23 cellular contexts compared by ENCODE assay signal in genomic region chr22:17791196-17791595, GRCh38. TPM values are rescaled to one million over a fixed set of nuclear protein-coding genes. Genes with fewer than 3 reads are reported as not detected.
DNase-seq lines count a peak whose midpoint lies in the region; ATAC-seq, FAIRE-seq and TF ChIP-seq lines count a peak whose summit lies in the region.
"Had no signal": no experiment of that assay in that cellular context is flagged by ENCODE, and none has a peak within 500 bp of the region (broad histone marks: within the 10 kb centered on the region; RNA-seq: fewer than 3 reads in every experiment).

No MANE protein-coding gene starts in this region.

- DNase-seq in Right ventricle myocardium inferior (ENCODE audit: missing footprints) = peak; percentile 60
- DNase-seq in Right ventricle myocardium superior = no peak
- no peak for DNase-seq in astrocyte (ENCODE audit: low read depth)
- DNase-seq in glutamatergic neuron = no peak
- no peak for DNase-seq in effector CD8-positive, alpha-beta T cell (lab: John Stamatoyannopoulos, UW)
- DNase-seq in activated CD4-positive, alpha-beta T cell treated with anti-CD3 and anti-CD28 coated beads, Interleukin-2, amount 50 U/mL, for 1 hour = no peak
- DNase-seq in aorta = no peak
- DNase-seq: ACHN; BE2C; C1 segment of cervical spinal cord; CD4-positive, CD25-positive, alpha-beta regulatory T cell; CD8-positive, alpha-beta memory T cell; COR-L47; DMS 273 treated with DMSO at 0.1 percent for 48 hours; DMS53; DND-41; EL; GM23248 had no signal

- no peak overlapping the region for H3K4me3 Mint-ChIP-seq in astrocyte (ENCODE audit: unreplicated experiment)
- no peak overlapping the region for H3K4me3 Mint-ChIP-seq in glutamatergic neuron (ENCODE audit: unreplicated experiment)
- H3K4me3 Mint-ChIP-seq in stimulated activated memory B cell treated with anti-CD40 and anti-IgM and Interleukin-4, amounts not matched to agents 10 μg/mL and 1 μg/mL and 100 μg/mL, for 72 hours = no peak overlapping the region
- H3K4me3 Mint-ChIP-seq: CD4-positive, CD25-positive, alpha-beta regulatory T cell; CD8-positive, alpha-beta memory T cell had no signal

- no peaks in the 10 kb centered on the region for H3K79me2 ChIP-seq in astrocyte (ENCODE audit: insufficient read depth, low read length)

- peak overlapping the region; percentile 53 for H3K27ac Mint-ChIP-seq in astrocyte (ENCODE audit: unreplicated experiment)
- peak overlapping the region; percentile 38 for H3K27ac Mint-ChIP-seq in glutamatergic neuron (ENCODE audit: unreplicated experiment)
- peak overlapping the region; percentile 59 for H3K27ac Mint-ChIP-seq in stimulated activated memory B cell treated with anti-CD40 and anti-IgM and Interleukin-4, amounts not matched to agents 10 μg/mL and 1 μg/mL and 100 μg/mL, for 72 hours
- H3K27ac Mint-ChIP-seq: CD8-positive, alpha-beta memory T cell had no signal

- H3K36me3 Mint-ChIP-seq in astrocyte (ENCODE audit: low read depth, unreplicated experiment) (peaks cover 16% of the 10 kb centered on the region), glutamatergic neuron (ENCODE audit: unreplicated experiment) (no peaks in the 10 kb centered on the region)
- H3K36me3 Mint-ChIP-seq in stimulated activated memory B cell treated with anti-CD40 and anti-IgM and Interleukin-4, amounts not matched to agents 10 μg/mL and 1 μg/mL and 100 μg/mL, for 72 hours = peaks cover 29% of the 10 kb centered on the region

- intact Hi-C loops in Right ventricle myocardium inferior (cut with DNase I) (no loop called here), Right ventricle myocardium superior (cut with DNase I) (no loop called here), aorta (cut with DNase I) (no loop called here)

- no peak for ATAC-seq in Right ventricle myocardium inferior
- no peak for ATAC-seq in Right ventricle myocardium superior (ENCODE audit: poor library complexity)
- no peak for ATAC-seq in stimulated activated memory B cell treated with anti-CD40 and anti-IgM and Interleukin-4, amounts not matched to agents 10 μg/mL and 1 μg/mL and 100 μg/mL, for 72 hours
- ATAC-seq in aorta (ENCODE audit: low FRiP score) = no peak
- ATAC-seq: HepG2 had no signal

- TF ChIP-seq CTCF in astrocyte (IDR thresholded peaks at IDR 0.05; ENCODE audit: insufficient read depth, low read depth, low read length) (no peak), glutamatergic neuron (IDR thresholded peaks at IDR 0.05; ENCODE audit: partially characterized antibody, unreplicated experiment) (no peak)

- H3K4me3 ChIP-seq in astrocyte (ENCODE audit: insufficient read depth, low read depth, low read length) (no peak overlapping the region), aorta (ENCODE audit: low read length in 2 of 2) (no peak overlapping the region)
- H3K4me3 ChIP-seq: GM23248, HAP-1 had no signal

- FAIRE-seq in astrocyte (lab: Jason Lieb, UNC) = no peak
- FAIRE-seq: A204.1, GM12891, HepG2 had no signal

- H3K36me3 ChIP-seq in astrocyte (ENCODE audit: insufficient read depth, low read length) (no peaks in the 10 kb centered on the region), aorta (ENCODE audit: control insufficient read depth in 1 of 2, insufficient read depth in 2 of 2, low read length in 1 of 2) (peaks cover 0 to 10% of the 10 kb centered on the region in 2 donors)
- H3K36me3 ChIP-seq: HAP-1 had no signal

- no peak overlapping the region for H3K9ac ChIP-seq in astrocyte (ENCODE audit: low read length)
- H3K9ac ChIP-seq: GM23248 had no signal

- no peaks in the 10 kb centered on the region for H4K20me1 ChIP-seq in astrocyte (ENCODE audit: insufficient read depth, low read length)

- H3K9me3 ChIP-seq in astrocyte (ENCODE audit: insufficient read depth, low read depth, low read length) (no peaks in the 10 kb centered on the region), aorta (ENCODE audit: control insufficient read depth, low read length) (no peaks in the 10 kb centered on the region)
- H3K9me3 ChIP-seq: BE2C had no signal

- H3K4me1 Mint-ChIP-seq in astrocyte (ENCODE audit: low read depth, unreplicated experiment) = peaks cover 5% of the 10 kb centered on the region
- peaks cover 19% of the 10 kb centered on the region for H3K4me1 Mint-ChIP-seq in glutamatergic neuron (ENCODE audit: low read depth, unreplicated experiment)
- peaks cover 28% of the 10 kb centered on the region for H3K4me1 Mint-ChIP-seq in stimulated activated memory B cell treated with anti-CD40 and anti-IgM and Interleukin-4, amounts not matched to agents 10 μg/mL and 1 μg/mL and 100 μg/mL, for 72 hours
- H3K4me1 Mint-ChIP-seq: CD4-positive, CD25-positive, alpha-beta regulatory T cell had no signal

- no peak overlapping the region for H2AFZ ChIP-seq in astrocyte (ENCODE audit: low read depth, low read length)
- H2AFZ ChIP-seq: GM23248 had no signal

- H3K27me3 Mint-ChIP-seq in astrocyte (ENCODE audit: low read depth, unreplicated experiment) (no peaks in the 10 kb centered on the region), glutamatergic neuron (ENCODE audit: unreplicated experiment) (peaks cover 9% of the 10 kb centered on the region)
- no peaks in the 10 kb centered on the region for H3K27me3 Mint-ChIP-seq in stimulated activated memory B cell treated with anti-CD40 and anti-IgM and Interleukin-4, amounts not matched to agents 10 μg/mL and 1 μg/mL and 100 μg/mL, for 72 hours
- H3K27me3 Mint-ChIP-seq: CD4-positive, CD25-positive, alpha-beta regulatory T cell; CD8-positive, alpha-beta memory T cell had no signal

- WGBS in aorta, 2 donors = 87 to 89% methylated on average over 21 of the region's 21 CpGs

- H3K27me3 ChIP-seq in astrocyte (ENCODE audit: insufficient read depth, low read length) (no peaks in the 10 kb centered on the region), aorta (ENCODE audit: control insufficient read depth in 1 of 2, insufficient read depth in 2 of 2, low read length in 1 of 2) (no peaks in the 10 kb centered on the region)
- H3K27me3 ChIP-seq: BE2C had no signal

- no peak overlapping the region for H3K27ac ChIP-seq in astrocyte (ENCODE audit: low read depth, low read length)
- no peak overlapping the region for H3K27ac ChIP-seq in aorta (ENCODE audit: low read depth in 1 of 2, low read length in 2 of 2)
- H3K27ac ChIP-seq: GM23248 had no signal

- H3K9me3 Mint-ChIP-seq in astrocyte (ENCODE audit: unreplicated experiment) (no peaks in the 10 kb centered on the region), glutamatergic neuron (ENCODE audit: unreplicated experiment) (peaks cover 11% of the 10 kb centered on the region)
- H3K9me3 Mint-ChIP-seq in stimulated activated memory B cell treated with anti-CD40 and anti-IgM and Interleukin-4, amounts not matched to agents 10 μg/mL and 1 μg/mL and 100 μg/mL, for 72 hours = no peaks in the 10 kb centered on the region
- H3K9me3 Mint-ChIP-seq: CD4-positive, CD25-positive, alpha-beta regulatory T cell; CD8-positive, alpha-beta memory T cell had no signal

- no peak overlapping the region for H3K4me2 ChIP-seq in astrocyte (ENCODE audit: low read length)

- H3K4me1 ChIP-seq in astrocyte (ENCODE audit: insufficient read depth, low read length) (peaks cover 3% of the 10 kb centered on the region), aorta (ENCODE audit: control insufficient read depth in 1 of 2, insufficient read depth in 2 of 2, low read length in 2 of 2) (no peaks in the 10 kb centered on the region)

RNA-seq across cellular contexts. Expression of gene BID, which starts 16.9 kb away (rescaled TPM):
- total RNA-seq in Right ventricle myocardium inferior (23.2 TPM), Right ventricle myocardium superior (20.0 TPM), astrocyte (30.5 and 35.1 TPM in 2 replicates), glutamatergic neuron (ENCODE audit: unreplicated experiment) (18.5 TPM), aorta (10 to 100 TPM; 11.5 to 12.7 TPM)
- 1 to 10 TPM; 8.1 to 8.4 TPM for polyA plus RNA-seq in aorta
